Comparison of ENCODE assay signal across 29 cellular contexts in the genomic region with DNA sequence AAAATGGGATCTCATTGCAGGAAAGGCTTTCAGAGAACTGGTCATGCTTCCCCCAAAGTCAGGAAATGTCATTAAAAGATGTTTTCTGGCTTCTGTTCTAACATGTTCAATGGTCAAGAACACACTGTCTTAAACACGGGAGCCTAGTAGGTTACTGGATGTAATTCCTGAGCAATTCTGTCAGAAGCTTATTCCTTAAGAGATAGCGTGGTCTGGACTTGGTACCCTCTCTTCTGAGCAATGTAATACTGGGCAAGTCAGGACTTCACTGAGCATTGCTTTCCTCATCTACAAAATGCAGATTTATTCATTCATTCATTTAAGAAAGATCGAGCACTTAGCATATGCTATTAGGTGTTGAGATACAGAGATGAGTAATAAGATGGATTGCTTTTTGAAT.
A peak's percentile ranks its signal among the peaks of the same experiment; 100 is the strongest.
DNase-seq lines count a peak whose midpoint lies in the region; ATAC-seq, FAIRE-seq and TF ChIP-seq lines count a peak whose summit lies in the region.
"Had no signal": no experiment of that assay in that cellular context is flagged by ENCODE, and none has a peak within 500 bp of the region (broad histone marks: within the 10 kb centered on the region; RNA-seq: fewer than 3 reads in every experiment).

No MANE protein-coding gene starts in this region.

- CTCF ChIA-PET in Caco-2 (lab: Charles Lee), result no interaction called here

- no peak for FAIRE-seq in astrocyte (lab: Jason Lieb, UNC)
- FAIRE-seq: GM12892, GM19239, H1 had no signal

- TF ChIP-seq CTCF in astrocyte (IDR thresholded peaks at IDR 0.05; ENCODE audit: insufficient read depth, low read depth, low read length) (no peak), nephron (IDR thresholded peaks at IDR 0.05; ENCODE audit: unreplicated experiment in 3 of 3) (no peak), Caco-2 (IDR thresholded peaks at IDR 0.05; ENCODE audit: insufficient read depth in 1 of 2, low read depth in 1 of 2, low read length in 1 of 2, severe bottlenecking in 1 of 2, unreplicated experiment in 1 of 2) (no peak)

- H3K27me3 ChIP-seq in astrocyte (ENCODE audit: insufficient read depth, low read length) (no peaks in the 10 kb centered on the region), Caco-2 (replicated peaks; ENCODE audit: control insufficient read depth, insufficient read depth, low read length) (no peaks in the 10 kb centered on the region)
- H3K27me3 ChIP-seq: BE2C had no signal

- no peak overlapping the region for H3K4me2 ChIP-seq in astrocyte (ENCODE audit: low read length)
- H3K4me2 ChIP-seq: PC-9 had no signal

- H3K9me3 ChIP-seq in astrocyte (ENCODE audit: insufficient read depth, low read depth, low read length) (no peaks in the 10 kb centered on the region), Caco-2 (no peaks in the 10 kb centered on the region)
- H3K9me3 ChIP-seq: BE2C had no signal

- H3K4me1 ChIP-seq in astrocyte (ENCODE audit: insufficient read depth, low read length) (no peaks in the 10 kb centered on the region), Caco-2 (peaks cover 7% of the 10 kb centered on the region)
- H3K4me1 ChIP-seq: BE2C had no signal

- ATAC-seq in GM18858 (IDR thresholded peaks at IDR 0.05; ENCODE audit: unreplicated experiment), result no peak

- H3K79me2 ChIP-seq in astrocyte (ENCODE audit: insufficient read depth, low read length), result no peaks in the 10 kb centered on the region

- POLR2A ChIA-PET in Caco-2 (lab: Charles Lee), result no interaction called here

- H3K27ac Mint-ChIP-seq in astrocyte (ENCODE audit: unreplicated experiment), result no peak overlapping the region
- H3K27ac Mint-ChIP-seq in nephron, result peak overlapping the region; percentile 32 to 83 (median 54)
- H3K27ac Mint-ChIP-seq in Caco-2 (ENCODE audit: unreplicated experiment), result no peak overlapping the region
- H3K27ac Mint-ChIP-seq: CD14-positive monocyte had no signal

- H3K36me3 ChIP-seq in astrocyte (ENCODE audit: insufficient read depth, low read length), result no peaks in the 10 kb centered on the region
- no peaks in the 10 kb centered on the region for H3K36me3 ChIP-seq in Caco-2 (ENCODE audit: control insufficient read depth, insufficient read depth, low read length)
- H3K36me3 ChIP-seq: BE2C had no signal

- H3K4me3 ChIP-seq in astrocyte (ENCODE audit: insufficient read depth, low read depth, low read length), result no peak overlapping the region
- H3K4me3 ChIP-seq in Caco-2 (ENCODE audit: low read depth, low read length), result no peak overlapping the region
- H3K4me3 ChIP-seq: PC-9 had no signal

- no peaks in the 10 kb centered on the region for H3K27me3 Mint-ChIP-seq in astrocyte (ENCODE audit: low read depth, unreplicated experiment)
- H3K27me3 Mint-ChIP-seq in nephron (ENCODE audit: low read depth), result peaks cover 11% of the 10 kb centered on the region
- H3K27me3 Mint-ChIP-seq in Caco-2 (ENCODE audit: insufficient read depth, unreplicated experiment), result no peaks in the 10 kb centered on the region

- DNase-seq in HPDE6-E6E7 (ENCODE audit: extremely low spot score), result peak; percentile 26
- peak; percentile 7 for DNase-seq in astrocyte (ENCODE audit: low read depth)
- DNase-seq in epithelial cell of prostate (ENCODE audit: low read depth, low spot score), result peak; percentile 14
- no peak for DNase-seq in Caco-2
- no peak for DNase-seq in hepatic stellate cell (ENCODE audit: low spot score)
- no peak for DNase-seq in activated CD8-positive, alpha-beta memory T cell treated with anti-CD3 and anti-CD28 coated beads, Interleukin-2, amount 50 U/mL, for 4 hours
- DNase-seq: 8988T, ACHN, BE2C, DMS153, DND-41, HCEC 1CT, Karpas-422, MV-4-11, NCI-H1105, NCI-H1436 treated with DMSO at 0.1 percent for 48 hours, NCI-H1930, NCI-H446, NCI-H526, PC-9, RPMI8226, SHP77 treated with DMSO at 0.1 percent for 48 hours had no signal

- no TSS peak for BruUV-seq in Caco-2 (replicated peaks; lab: Mats Ljungman, UMichigan)

- intact Hi-C loops in Caco-2 (cut with micrococcal nuclease; ENCODE audit: unreplicated experiment), result no loop called here

- H3K4me3 Mint-ChIP-seq in astrocyte (ENCODE audit: unreplicated experiment) (no peak overlapping the region), nephron (no peak overlapping the region), Caco-2 (ENCODE audit: unreplicated experiment) (no peak overlapping the region)
- H3K4me3 Mint-ChIP-seq: CD14-positive monocyte had no signal

- no peaks in the 10 kb centered on the region for H4K20me1 ChIP-seq in astrocyte (ENCODE audit: insufficient read depth, low read length)

- H3K27ac ChIP-seq in astrocyte (ENCODE audit: low read depth, low read length) (no peak overlapping the region), epithelial cell of prostate (peak overlapping the region; percentile 31)
- H3K27ac ChIP-seq: HL-60, PC-9 had no signal

- H3K4me1 Mint-ChIP-seq in astrocyte (ENCODE audit: low read depth, unreplicated experiment), result no peaks in the 10 kb centered on the region
- H3K4me1 Mint-ChIP-seq in nephron, result peaks cover 14% of the 10 kb centered on the region
- no peaks in the 10 kb centered on the region for H3K4me1 Mint-ChIP-seq in Caco-2 (ENCODE audit: low read depth, unreplicated experiment)

- no peak overlapping the region for H3K9ac ChIP-seq in astrocyte (ENCODE audit: low read length)

- H3K36me3 Mint-ChIP-seq in astrocyte (ENCODE audit: low read depth, unreplicated experiment) (no peaks in the 10 kb centered on the region), nephron (ENCODE audit: low read depth) (no peaks in the 10 kb centered on the region), Caco-2 (ENCODE audit: insufficient read depth, unreplicated experiment) (no peaks in the 10 kb centered on the region)
- H3K36me3 Mint-ChIP-seq: CD14-positive monocyte had no signal

- H2AFZ ChIP-seq in astrocyte (ENCODE audit: low read depth, low read length), result no peak overlapping the region
- H2AFZ ChIP-seq: PC-9 had no signal

- H3K9me3 Mint-ChIP-seq in astrocyte (ENCODE audit: unreplicated experiment), result no peaks in the 10 kb centered on the region
- H3K9me3 Mint-ChIP-seq in nephron, result no peaks in the 10 kb centered on the region
- H3K9me3 Mint-ChIP-seq in Caco-2 (ENCODE audit: unreplicated experiment), result no peaks in the 10 kb centered on the region
- H3K9me3 Mint-ChIP-seq: CD14-positive monocyte had no signal

Comparison
In these comparisons a context has a peak if more than half of its experiments do, and no peak if none do; other contexts are left out.
1. DNase-seq: peak in HPDE6-E6E7 (single experiment), astrocyte (single experiment) and epithelial cell of prostate (single experiment); none in Caco-2 (0 of 2), hepatic stellate cell (single experiment) and activated CD8-positive, alpha-beta memory T cell treated with anti-CD3 and anti-CD28 coated beads, Interleukin-2, amount 50 U/mL, for 4 hours (single experiment).
2. H3K27ac Mint-ChIP-seq: peak in nephron (3 of 3); none in astrocyte (single experiment) and Caco-2 (single experiment).